ENCODE assay signal across 30 cellular contexts in genomic region chr10:58066126-58066525, GRCh38.
"Had no signal": no experiment of that assay in that cellular context is flagged by ENCODE, and none has a peak within 500 bp of the region (broad histone marks: within the 10 kb centered on the region; RNA-seq: fewer than 3 reads in every experiment).

No MANE protein-coding gene starts in this region.

- DNase-seq: naive B cell; naive thymus-derived CD8-positive, alpha-beta T cell; nephron progenitor cell; ovary; posterior cingulate gyrus; psoas muscle; right cardiac atrium; right lobe of liver; sigmoid colon; small intestine; stimulated activated CD4-positive, alpha-beta T cell treated with anti-CD3 and anti-CD28 coated beads, Interleukin-15, amount 100 ng/mL, for 24 hours; stimulated activated CD4-positive, alpha-beta T cell treated with anti-CD3 and anti-CD28 coated beads, Interleukin-2, amount 100 ng/mL, for 24 hours; stimulated activated CD4-positive, alpha-beta T cell treated with anti-CD3 and anti-CD28 coated beads, Interleukin-2, amount 100 ng/mL, for 48 hours; stimulated activated CD4-positive, alpha-beta T cell treated with anti-CD3 and anti-CD28 coated beads, Interleukin-4, amount 100 ng/mL, for 24 hours; stimulated activated naive B cell treated with anti-CD40 and anti-IgM and Interleukin-4, amounts not matched to agents 10 μg/mL and 1 μg/mL and 100 μg/mL, for 72 hours; stimulated activated naive CD4-positive, alpha-beta T cell treated with Interleukin-2 at 50 U/mL for 16 hours; stomach; trophoblast cell; upper lobe of left lung had no signal

- H3K36me3 ChIP-seq: ovary, right lobe of liver, sigmoid colon, stomach, thoracic aorta, thyroid gland, tibial nerve, upper lobe of left lung, vagina had no signal

- H3K27me3 ChIP-seq: ovary, right lobe of liver, sigmoid colon, stomach, thyroid gland, tibial nerve, upper lobe of left lung, vagina had no signal

- ATAC-seq: naive thymus-derived CD8-positive, alpha-beta T cell; natural killer cell treated with Interleukin-12 subunit alpha and Interleukin-12 subunit beta and Interleukin-15 and Interleukin-18, amount 100 ng/mL, for 72 hours; psoas muscle; right cardiac atrium; stimulated activated effector memory CD8-positive, alpha-beta T cell treated with anti-CD3 and anti-CD28 coated beads, Interleukin-12 subunit alpha, Interleukin-12 subunit beta, amount 100 ng/mL, for 72 hours; stimulated activated naive B cell treated with anti-CD40 and anti-IgM and Interleukin-4, amounts not matched to agents 10 μg/mL and 1 μg/mL and 100 μg/mL, for 72 hours had no signal

- H3K4me3 Mint-ChIP-seq: naive B cell; naive thymus-derived CD8-positive, alpha-beta T cell; natural killer cell treated with Interleukin-12 subunit alpha and Interleukin-12 subunit beta and Interleukin-15 and Interleukin-18, amount 100 ng/mL, for 72 hours; nephron progenitor cell; neural crest cell; stimulated activated effector memory CD8-positive, alpha-beta T cell treated with anti-CD3 and anti-CD28 coated beads, Interleukin-12 subunit alpha, Interleukin-12 subunit beta, amount 100 ng/mL, for 72 hours; stimulated activated naive B cell treated with anti-CD40 and anti-IgM and Interleukin-4, amounts not matched to agents 10 μg/mL and 1 μg/mL and 100 μg/mL, for 72 hours; stimulated activated naive CD8-positive, alpha-beta T cell treated with anti-CD3 and anti-CD28 coated beads, Interleukin-15, Interleukin-2, amounts not matched to agents 100 ng/mL and 50 ng/mL, for 24 hours had no signal

- H3K27ac Mint-ChIP-seq: naive B cell; naive thymus-derived CD8-positive, alpha-beta T cell; natural killer cell treated with Interleukin-12 subunit alpha and Interleukin-12 subunit beta and Interleukin-15 and Interleukin-18, amount 100 ng/mL, for 72 hours; nephron progenitor cell; progenitor cell of endocrine pancreas; stimulated activated effector memory CD8-positive, alpha-beta T cell treated with anti-CD3 and anti-CD28 coated beads, Interleukin-12 subunit alpha, Interleukin-12 subunit beta, amount 100 ng/mL, for 72 hours; stimulated activated naive B cell treated with anti-CD40 and anti-IgM and Interleukin-4, amounts not matched to agents 10 μg/mL and 1 μg/mL and 100 μg/mL, for 72 hours; stimulated activated naive CD8-positive, alpha-beta T cell treated with anti-CD3 and anti-CD28 coated beads, Interleukin-15, Interleukin-2, amounts not matched to agents 100 ng/mL and 50 ng/mL, for 24 hours had no signal

- H3K9me3 Mint-ChIP-seq: naive B cell; naive thymus-derived CD8-positive, alpha-beta T cell; natural killer cell treated with Interleukin-12 subunit alpha and Interleukin-12 subunit beta and Interleukin-15 and Interleukin-18, amount 100 ng/mL, for 72 hours; nephron progenitor cell; neural crest cell; stimulated activated effector memory CD8-positive, alpha-beta T cell treated with anti-CD3 and anti-CD28 coated beads, Interleukin-12 subunit alpha, Interleukin-12 subunit beta, amount 100 ng/mL, for 72 hours; stimulated activated naive B cell treated with anti-CD40 and anti-IgM and Interleukin-4, amounts not matched to agents 10 μg/mL and 1 μg/mL and 100 μg/mL, for 72 hours; stimulated activated naive CD8-positive, alpha-beta T cell treated with anti-CD3 and anti-CD28 coated beads, Interleukin-15, Interleukin-2, amounts not matched to agents 100 ng/mL and 50 ng/mL, for 24 hours had no signal

- H2AFZ ChIP-seq: parathyroid adenoma had no signal

- H3K79me2 ChIP-seq: parathyroid adenoma had no signal

- H3K27ac ChIP-seq: ovary, parathyroid adenoma, psoas muscle, right lobe of liver, sigmoid colon, stomach, thoracic aorta, thyroid gland, tibial nerve, upper lobe of left lung, vagina had no signal

- H3K9me3 ChIP-seq: ovary, psoas muscle, right lobe of liver, sigmoid colon, stomach, thoracic aorta, thyroid gland, tibial nerve, upper lobe of left lung, vagina had no signal

- H3K4me1 Mint-ChIP-seq: naive B cell; naive thymus-derived CD8-positive, alpha-beta T cell; neural crest cell; stimulated activated effector memory CD8-positive, alpha-beta T cell treated with anti-CD3 and anti-CD28 coated beads, Interleukin-12 subunit alpha, Interleukin-12 subunit beta, amount 100 ng/mL, for 72 hours; stimulated activated naive B cell treated with anti-CD40 and anti-IgM and Interleukin-4, amounts not matched to agents 10 μg/mL and 1 μg/mL and 100 μg/mL, for 72 hours had no signal

- H3K36me3 Mint-ChIP-seq: naive B cell; naive thymus-derived CD8-positive, alpha-beta T cell; natural killer cell treated with Interleukin-12 subunit alpha and Interleukin-12 subunit beta and Interleukin-15 and Interleukin-18, amount 100 ng/mL, for 72 hours; stimulated activated effector memory CD8-positive, alpha-beta T cell treated with anti-CD3 and anti-CD28 coated beads, Interleukin-12 subunit alpha, Interleukin-12 subunit beta, amount 100 ng/mL, for 72 hours; stimulated activated naive B cell treated with anti-CD40 and anti-IgM and Interleukin-4, amounts not matched to agents 10 μg/mL and 1 μg/mL and 100 μg/mL, for 72 hours had no signal

- FAIRE-seq: small intestine, urothelium cell line had no signal

- H3K9ac ChIP-seq: parathyroid adenoma had no signal

- H3K27me3 Mint-ChIP-seq: stimulated activated naive B cell treated with anti-CD40 and anti-IgM and Interleukin-4, amounts not matched to agents 10 μg/mL and 1 μg/mL and 100 μg/mL, for 72 hours had no signal

- H3K4me3 ChIP-seq: ovary, psoas muscle, right lobe of liver, sigmoid colon, stomach, thoracic aorta, thyroid gland, tibial nerve, upper lobe of left lung, vagina had no signal

- H3K4me1 ChIP-seq: parathyroid adenoma, psoas muscle, right lobe of liver, sigmoid colon, tibial nerve, upper lobe of left lung, vagina had no signal
